Comparison of ENCODE assay signal across 26 cellular contexts in the genomic region with DNA sequence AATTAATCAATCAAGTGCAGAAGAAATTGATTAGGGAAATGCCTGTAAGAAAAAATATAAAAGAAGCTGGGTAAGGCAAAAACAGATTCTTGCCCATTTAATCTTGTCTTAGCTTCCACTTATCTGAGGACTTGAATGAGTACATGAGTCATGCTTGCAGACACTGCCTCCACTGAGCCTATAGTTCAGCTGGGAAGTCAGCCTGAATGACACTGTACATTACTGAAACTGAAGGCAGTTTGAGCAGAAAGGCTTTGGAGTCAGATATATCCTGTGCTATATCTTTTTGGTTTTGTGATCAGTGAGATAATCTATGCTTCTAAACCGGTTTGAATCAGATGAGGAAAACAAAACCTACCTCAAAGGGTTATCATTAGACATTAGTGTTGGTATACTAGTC.
"Had no signal": no experiment of that assay in that cellular context is flagged by ENCODE, and none has a peak within 500 bp of the region (broad histone marks: within the 10 kb centered on the region; RNA-seq: fewer than 3 reads in every experiment).

No MANE protein-coding gene starts in this region.

- H3K9me3 ChIP-seq: ascending aorta, breast epithelium had no signal

- DNase-seq: activated CD4-positive, alpha-beta T cell treated with anti-CD3 and anti-CD28 coated beads for 48 hours; activated CD4-positive, alpha-beta T cell treated with anti-CD3 and anti-CD28 coated beads, Interleukin-2, amount 50 U/mL, for 1 hour; activated CD4-positive, alpha-beta T cell treated with anti-CD3 and anti-CD28 coated beads, Interleukin-2, amount 50 U/mL, for 48 hours; activated CD4-positive, CD25-positive, alpha-beta regulatory T cell; activated CD4-positive, CD25-positive, alpha-beta regulatory T cell treated with anti-CD3 and anti-CD28 coated beads, Interleukin-2, amount 50 U/mL, for 72 hours; activated CD8-positive, alpha-beta memory T cell treated with anti-CD3 and anti-CD28 coated beads, Interleukin-2, amount 50 U/mL, for 48 hours; activated gamma-delta T cell; activated naive CD4-positive, alpha-beta T cell; activated naive CD4-positive, alpha-beta T cell treated with anti-CD3 and anti-CD28 coated beads, Interleukin-2, amount 10 ng/mL, durations not matched to agents 7 days and 5 days; activated naive CD8-positive, alpha-beta T cell treated with anti-CD3 and anti-CD28 coated beads, Interleukin-2, amount 10 ng/mL, durations not matched to agents 7 days and 5 days; activated T-cell treated with anti-CD3 and anti-CD28 coated beads for 4 hours; activated T-cell treated with anti-CD3 and anti-CD28 coated beads, Interleukin-2, amount 50 U/mL, for 24 hours; activated T-cell treated with anti-CD3 and anti-CD28 coated beads, Interleukin-2, amount 50 U/mL, for 72 hours; dorsolateral prefrontal cortex; effector memory CD4-positive, alpha-beta T cell; endodermal cell; foreskin fibroblast; head of caudate nucleus had no signal

- H3K27ac Mint-ChIP-seq: activated naive CD4-positive, alpha-beta T cell treated with anti-CD3 and anti-CD28 coated beads, Interleukin-2, amount 10 ng/mL, durations not matched to agents 7 days and 5 days; activated naive CD4-positive, alpha-beta T cell treated with anti-CD3 and anti-CD28 coated beads, Interleukin-2, amount 50 U/mL, for 72 hours; activated naive CD8-positive, alpha-beta T cell treated with anti-CD3 and anti-CD28 coated beads, Interleukin-2, amount 10 ng/mL, durations not matched to agents 7 days and 5 days; activated T-cell treated with anti-CD3 and anti-CD28 coated beads, Interleukin-2, amount 50 U/mL, for 24 hours; activated T-cell treated with anti-CD3 and anti-CD28 coated beads, Interleukin-2, amount 50 U/mL, for 72 hours; brain; dendritic cell treated with granulocyte-macrophage colony-stimulating factor and Interleukin-4, amounts not matched to agents 40 ng/mL and 50 ng/mL, for 4 days; endodermal cell had no signal

- H3K4me1 Mint-ChIP-seq: activated naive CD4-positive, alpha-beta T cell treated with anti-CD3 and anti-CD28 coated beads, Interleukin-2, amount 10 ng/mL, durations not matched to agents 7 days and 5 days; activated naive CD8-positive, alpha-beta T cell treated with anti-CD3 and anti-CD28 coated beads, Interleukin-2, amount 10 ng/mL, durations not matched to agents 7 days and 5 days; brain; central memory CD8-positive, alpha-beta T cell had no signal

- H3K9me3 Mint-ChIP-seq: activated naive CD4-positive, alpha-beta T cell treated with anti-CD3 and anti-CD28 coated beads, Interleukin-2, amount 10 ng/mL, durations not matched to agents 7 days and 5 days; activated naive CD4-positive, alpha-beta T cell treated with anti-CD3 and anti-CD28 coated beads, Interleukin-2, amount 50 U/mL, for 72 hours; activated naive CD8-positive, alpha-beta T cell treated with anti-CD3 and anti-CD28 coated beads, Interleukin-2, amount 10 ng/mL, durations not matched to agents 7 days and 5 days; activated T-cell treated with anti-CD3 and anti-CD28 coated beads, Interleukin-2, amount 50 U/mL, for 24 hours; activated T-cell treated with anti-CD3 and anti-CD28 coated beads, Interleukin-2, amount 50 U/mL, for 72 hours; central memory CD8-positive, alpha-beta T cell; dendritic cell treated with granulocyte-macrophage colony-stimulating factor and Interleukin-4, amounts not matched to agents 40 ng/mL and 50 ng/mL, for 4 days had no signal

- ATAC-seq: activated T-cell treated with anti-CD3 and anti-CD28 coated beads, Interleukin-2, amount 50 U/mL, for 72 hours; esophagus mucosa had no signal

- H3K27me3 ChIP-seq: ascending aorta had no signal

- H3K27ac ChIP-seq: ascending aorta, breast epithelium, coronary artery, dorsolateral prefrontal cortex had no signal

- H3K4me3 Mint-ChIP-seq: activated naive CD4-positive, alpha-beta T cell treated with anti-CD3 and anti-CD28 coated beads, Interleukin-2, amount 10 ng/mL, durations not matched to agents 7 days and 5 days; activated naive CD8-positive, alpha-beta T cell treated with anti-CD3 and anti-CD28 coated beads, Interleukin-2, amount 10 ng/mL, durations not matched to agents 7 days and 5 days; activated T-cell treated with anti-CD3 and anti-CD28 coated beads, Interleukin-2, amount 50 U/mL, for 24 hours; activated T-cell treated with anti-CD3 and anti-CD28 coated beads, Interleukin-2, amount 50 U/mL, for 72 hours; brain; central memory CD8-positive, alpha-beta T cell; dendritic cell treated with granulocyte-macrophage colony-stimulating factor and Interleukin-4, amounts not matched to agents 40 ng/mL and 50 ng/mL, for 4 days; endodermal cell had no signal

- H3K4me3 ChIP-seq: ascending aorta, breast epithelium, coronary artery, dorsolateral prefrontal cortex had no signal

- H3K27me3 Mint-ChIP-seq: activated naive CD4-positive, alpha-beta T cell treated with anti-CD3 and anti-CD28 coated beads, Interleukin-2, amount 10 ng/mL, durations not matched to agents 7 days and 5 days; activated naive CD8-positive, alpha-beta T cell treated with anti-CD3 and anti-CD28 coated beads, Interleukin-2, amount 10 ng/mL, durations not matched to agents 7 days and 5 days; brain; central memory CD8-positive, alpha-beta T cell; dendritic cell treated with granulocyte-macrophage colony-stimulating factor and Interleukin-4, amounts not matched to agents 40 ng/mL and 50 ng/mL, for 4 days had no signal

- H3K36me3 ChIP-seq: ascending aorta, breast epithelium had no signal

- H3K4me1 ChIP-seq: ascending aorta, breast epithelium had no signal
